8 cellular contexts compared by ENCODE assay signal in genomic region chr22:50314455-50315288, GRCh38. TPM values are rescaled to one million over a fixed set of nuclear protein-coding genes. Genes with fewer than 3 reads are reported as not detected.
DNase-seq lines count a peak whose midpoint lies in the region; ATAC-seq and TF ChIP-seq lines count a peak whose summit lies in the region.

No MANE protein-coding gene starts in this region.

- peak overlapping the region; percentile 77 for H3K9ac ChIP-seq in MM.1S (ENCODE audit: low read length)

- H4K20me1 ChIP-seq in MM.1S (ENCODE audit: insufficient read depth, low read length) (no peaks in the 10 kb centered on the region), hepatocyte (ENCODE audit: insufficient read depth, poor library complexity, severe bottlenecking) (no peaks in the 10 kb centered on the region)

- H3K4me1 ChIP-seq in MM.1S (ENCODE audit: low read length) = peaks cover 13% of the 10 kb centered on the region
- no peaks in the 10 kb centered on the region for H3K4me1 ChIP-seq in hepatocyte (ENCODE audit: insufficient read depth)

- H3K79me2 ChIP-seq in MM.1S (ENCODE audit: low read length) (peaks cover 11% of the 10 kb centered on the region), hepatocyte (no peaks in the 10 kb centered on the region)

- H3K9me2 ChIP-seq in MM.1S (replicated peaks; ENCODE audit: insufficient read depth, low read length) = no peaks in the 10 kb centered on the region
- H3K9me2 ChIP-seq in hepatocyte (replicated peaks; ENCODE audit: insufficient read depth) = no peaks in the 10 kb centered on the region

- DNase-seq in ELF-1 (ENCODE audit: low read depth, low spot score) (peak; percentile 73), MM.1S (peak; percentile 92), hepatocyte (ENCODE audit: low spot score) (peak; percentile 11), medulla oblongata (ENCODE audit: extremely low spot score) (no peak), kidney tubule cell (ENCODE audit: low spot score) (no peak)
- DNase-seq in activated CD8-positive, alpha-beta memory T cell treated with anti-CD3 and anti-CD28 coated beads for 24 hours = peak; percentile 90
- DNase-seq in stimulated activated CD8-positive, alpha-beta memory T cell treated with anti-CD3 and anti-CD28 coated beads, Interleukin-2, amount 100 ng/mL, for 1 hour (ENCODE audit: low read depth in 2 of 2) = peak; percentile 43 to 54

- H3K4me3 ChIP-seq in MM.1S (ENCODE audit: low read length) = peak overlapping the region; percentile 72
- H3K4me3 ChIP-seq in hepatocyte = no peak overlapping the region

- TF ChIP-seq CTCF in MM.1S (IDR thresholded peaks at IDR 0.05; ENCODE audit: low read length) = no peak
- no peak for TF ChIP-seq CTCF in hepatocyte (IDR thresholded peaks at IDR 0.05; ENCODE audit: poor library complexity)

- H3K9me3 ChIP-seq in MM.1S (replicated peaks; ENCODE audit: insufficient read depth, low read length) (no peaks in the 10 kb centered on the region), hepatocyte (ENCODE audit: low read depth) (no peaks in the 10 kb centered on the region)

- peak overlapping the region; percentile 98 for H3K4me2 ChIP-seq in MM.1S (ENCODE audit: low read depth, low read length)
- H3K4me2 ChIP-seq in hepatocyte = no peak overlapping the region

- no peaks in the 10 kb centered on the region for H3K27me3 ChIP-seq in MM.1S (replicated peaks; ENCODE audit: insufficient read depth, low read length)
- H3K27me3 ChIP-seq in hepatocyte = no peaks in the 10 kb centered on the region

- no peaks in the 10 kb centered on the region for H3K36me3 ChIP-seq in MM.1S (replicated peaks; ENCODE audit: insufficient read depth, low read length)
- no peaks in the 10 kb centered on the region for H3K36me3 ChIP-seq in hepatocyte (replicated peaks; ENCODE audit: insufficient read depth, low read depth)

- peak; percentile 78 for ATAC-seq in GM21529 (IDR thresholded peaks at IDR 0.05; ENCODE audit: unreplicated experiment)

- H3F3A ChIP-seq in MM.1S (ENCODE audit: insufficient read depth, low read length) = peaks cover 11% of the 10 kb centered on the region

- H3K27ac ChIP-seq in MM.1S (ENCODE audit: low read length) (peak overlapping the region; percentile 87), hepatocyte (no peak overlapping the region)

- 71% methylated on average over 30 of the region's 33 CpGs for WGBS in hepatocyte (ENCODE audit: low lambda C conversion rate, missing lambda C conversion rate)

- H2AFZ ChIP-seq in MM.1S (ENCODE audit: low read length) (peak overlapping the region; percentile 55), hepatocyte (no peak overlapping the region)

RNA-seq across cellular contexts. Expression of gene PLXNB2, which starts 7.2 kb away (rescaled TPM):
- 91.4 and 113 TPM in 2 replicates for total RNA-seq in hepatocyte
- polyA plus RNA-seq in hepatocyte = 147 and 158 TPM in 2 replicates

RNA-seq across cellular contexts. Expression of gene DENND6B, which starts 12.1 kb away (rescaled TPM):
- 3.1 and 3.3 TPM in 2 replicates for total RNA-seq in hepatocyte
- polyA plus RNA-seq in hepatocyte = 8.7 and 9.0 TPM in 2 replicates

RNA-seq across cellular contexts. Expression of gene PPP6R2, which starts 28.5 kb away (rescaled TPM):
- total RNA-seq in hepatocyte = 43.9 and 57.9 TPM in 2 replicates
- 44.1 and 47.0 TPM in 2 replicates for polyA plus RNA-seq in hepatocyte

RNA-seq across cellular contexts. Expression of gene MAPK11, which starts 44.5 kb away (rescaled TPM):
- 1.4 and 2.3 TPM in 2 replicates for total RNA-seq in hepatocyte
- polyA plus RNA-seq in hepatocyte = 0.62 and 1.1 TPM in 2 replicates

RNA-seq across cellular contexts. Expression of gene MAPK12, which starts 53.2 kb away (rescaled TPM):
- total RNA-seq in hepatocyte = 12.5 and 13.8 TPM in 2 replicates
- 33.8 and 51.4 TPM in 2 replicates for polyA plus RNA-seq in hepatocyte

Comparison
In these comparisons a context has a peak if more than half of its experiments do, and no peak if none do; other contexts are left out.
1. DNase-seq: peak in ELF-1 (single experiment), MM.1S (single experiment), activated CD8-positive, alpha-beta memory T cell treated with anti-CD3 and anti-CD28 coated beads for 24 hours (single experiment), hepatocyte (single experiment) and stimulated activated CD8-positive, alpha-beta memory T cell treated with anti-CD3 and anti-CD28 coated beads, Interleukin-2, amount 100 ng/mL, for 1 hour (2 of 2); none in medulla oblongata (single experiment) and kidney tubule cell (single experiment).